Comparison of ENCODE assay signal across 8 cellular contexts in genomic region chr6:56955171-56956155, GRCh38. TPM values are rescaled to one million over a fixed set of nuclear protein-coding genes. Genes with fewer than 3 reads are reported as not detected.
A peak's percentile ranks its signal among the peaks of the same experiment; 100 is the strongest.
DNase-seq lines count a peak whose midpoint lies in the region; ATAC-seq and TF ChIP-seq lines count a peak whose summit lies in the region.

No MANE protein-coding gene starts in this region.

- H3K4me1 Mint-ChIP-seq in stimulated activated effector memory CD8-positive, alpha-beta T cell treated with anti-CD3 and anti-CD28 coated beads, Interleukin-12 subunit alpha, Interleukin-12 subunit beta, amount 100 ng/mL, for 72 hours, result peaks cover 19% of the 10 kb centered on the region

- H3K27ac Mint-ChIP-seq in stimulated activated effector memory CD8-positive, alpha-beta T cell treated with anti-CD3 and anti-CD28 coated beads, Interleukin-12 subunit alpha, Interleukin-12 subunit beta, amount 100 ng/mL, for 72 hours, result peak overlapping the region; percentile 38

- DNase-seq in COLO668 (lab: John Stamatoyannopoulos, UW; ENCODE audit: unreplicated experiment) (peak; percentile 87), NCI-H748 (lab: John Stamatoyannopoulos, UW; ENCODE audit: unreplicated experiment) (peak; percentile 84), epithelial cell of prostate (ENCODE audit: low read depth, low spot score) (peak; percentile 49), mucosa of descending colon (peak; percentile 79 to 89 (median 86))
- peak; percentile 35 to 54 (median 46) for DNase-seq in activated CD8-positive, alpha-beta memory T cell treated with anti-CD3 and anti-CD28 coated beads for 48 hours (ENCODE audit: low read depth in 2 of 3, low spot score in 2 of 3)
- peak; percentile 38 to 80 for DNase-seq in stimulated activated effector memory CD8-positive, alpha-beta T cell treated with anti-CD3 and anti-CD28 coated beads, Interleukin-12 subunit alpha, Interleukin-12 subunit beta, amount 100 ng/mL, for 72 hours (ENCODE audit: low spot score in 2 of 2)

- peaks cover 10% of the 10 kb centered on the region for H3K4me1 ChIP-seq in mucosa of descending colon (ENCODE audit: low read depth)

- peaks cover 6% of the 10 kb centered on the region for H3K36me3 Mint-ChIP-seq in stimulated activated effector memory CD8-positive, alpha-beta T cell treated with anti-CD3 and anti-CD28 coated beads, Interleukin-12 subunit alpha, Interleukin-12 subunit beta, amount 100 ng/mL, for 72 hours

- intact Hi-C loops in mucosa of descending colon (cut with DNase I, micrococcal nuclease), result no loop called here

- peak; percentile 62 for TF ChIP-seq CTCF in mucosa of descending colon (IDR thresholded peaks at IDR 0.05)

- H3K9me3 ChIP-seq in mucosa of descending colon, result no peaks in the 10 kb centered on the region

- no peaks in the 10 kb centered on the region for H3K9me3 Mint-ChIP-seq in stimulated activated effector memory CD8-positive, alpha-beta T cell treated with anti-CD3 and anti-CD28 coated beads, Interleukin-12 subunit alpha, Interleukin-12 subunit beta, amount 100 ng/mL, for 72 hours

- peak overlapping the region; percentile 44 for H3K27ac ChIP-seq in epithelial cell of prostate

- no peaks in the 10 kb centered on the region for H3K36me3 ChIP-seq in mucosa of descending colon (ENCODE audit: low read depth)

- peak; percentile 58 for ATAC-seq in GM19351 (IDR thresholded peaks at IDR 0.05; ENCODE audit: unreplicated experiment)
- ATAC-seq in HG03460 (IDR thresholded peaks at IDR 0.05; ENCODE audit: unreplicated experiment), result peak; percentile 66
- ATAC-seq in mucosa of descending colon, result peak; percentile 91
- peak; percentile 69 for ATAC-seq in stimulated activated effector memory CD8-positive, alpha-beta T cell treated with anti-CD3 and anti-CD28 coated beads, Interleukin-12 subunit alpha, Interleukin-12 subunit beta, amount 100 ng/mL, for 72 hours

- H3K4me3 ChIP-seq in mucosa of descending colon, result peak overlapping the region; percentile 17

- H3K4me3 Mint-ChIP-seq in stimulated activated effector memory CD8-positive, alpha-beta T cell treated with anti-CD3 and anti-CD28 coated beads, Interleukin-12 subunit alpha, Interleukin-12 subunit beta, amount 100 ng/mL, for 72 hours, result peak overlapping the region; percentile 66

RNA-seq across cellular contexts. Expression of gene BEND6, which starts 0.6 kb away (rescaled TPM):
- total RNA-seq in mucosa of descending colon, result 1 to 10 TPM in 1 of 3 donors, under 1 TPM in 2; 0.17 to 1.4 (median 0.31) TPM

Comparison
In these comparisons a context has a peak if more than half of its experiments do, and no peak if none do; other contexts are left out.
1. Peak in every context shown above with its lines: DNase-seq, ATAC-seq, H3K4me3 ChIP-seq and H3K27ac ChIP-seq.